In genomic region chr5:136054133-136054996, GRCh38 we compare ENCODE assay signal across 1 cellular context.
TF ChIP-seq lines count a peak whose summit lies in the region.

No MANE protein-coding gene starts in this region.

TF ChIP-seq in HEK293, 187 proteins besides CTCF, POLR2A, EP300 and RAD21 (continued from another document):
- TF ChIP-seq PRDM4 (tag by site-specific recombination; IDR thresholded peaks at IDR 0.05): no peak
- TF ChIP-seq ZNF624 (tag by site-specific recombination; IDR thresholded peaks at IDR 0.05): no peak
- TF ChIP-seq ZNF561 (tag by site-specific recombination; IDR thresholded peaks at IDR 0.05; ENCODE audit: borderline replicate concordance): no peak
